ENCODE assay signal across 14 cellular contexts in the genomic region with DNA sequence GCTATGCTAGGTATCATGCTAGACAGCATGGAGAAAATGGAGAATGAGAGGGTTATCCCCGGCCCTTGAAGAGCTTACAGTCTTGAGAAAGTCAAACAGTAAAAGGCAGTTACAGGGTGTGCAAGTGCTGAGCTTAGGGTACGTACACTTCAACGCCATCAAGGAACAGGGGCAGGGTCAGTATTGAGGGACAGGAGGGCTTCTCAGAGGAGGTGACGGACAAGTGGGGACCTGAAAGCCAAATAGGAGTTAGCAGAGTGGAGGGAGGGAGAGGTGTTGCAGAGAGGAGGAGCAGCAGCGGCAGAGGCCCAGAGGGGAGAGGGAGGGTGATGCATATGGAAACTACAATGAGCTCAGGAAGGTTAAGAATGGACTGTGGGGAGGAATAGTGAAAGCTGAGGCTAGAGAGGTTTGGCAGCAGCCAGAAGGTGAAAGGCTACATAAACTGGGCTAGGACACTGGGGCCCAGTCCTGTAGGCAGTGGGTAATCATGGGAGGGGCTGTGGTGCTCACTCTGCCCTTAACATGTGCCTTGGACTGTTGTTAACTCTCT.
DNase-seq lines count a peak whose midpoint lies in the region; ATAC-seq and TF ChIP-seq lines count a peak whose summit lies in the region.
"Had no signal": no experiment of that assay in that cellular context is flagged by ENCODE, and none has a peak within 500 bp of the region (broad histone marks: within the 10 kb centered on the region; RNA-seq: fewer than 3 reads in every experiment).

No MANE protein-coding gene starts in this region.

- H3K27me3 ChIP-seq in esophagus muscularis mucosa: no peaks in the 10 kb centered on the region

- H3K36me3 ChIP-seq in esophagus muscularis mucosa: no peaks in the 10 kb centered on the region

- no peak for TF ChIP-seq CTCF in esophagus muscularis mucosa (IDR thresholded peaks at IDR 0.05)

- H3K36me3 Mint-ChIP-seq in activated CD4-positive, alpha-beta T cell treated with anti-CD3 and anti-CD28 coated beads for 36 hours (ENCODE audit: low read depth): no peaks in the 10 kb centered on the region

- no peaks in the 10 kb centered on the region for H3K9me3 Mint-ChIP-seq in activated CD4-positive, alpha-beta T cell treated with anti-CD3 and anti-CD28 coated beads for 36 hours (ENCODE audit: low read depth)
- H3K9me3 Mint-ChIP-seq: stimulated activated naive CD8-positive, alpha-beta T cell treated with anti-CD3 and anti-CD28 coated beads, Interleukin-15, Interleukin-2, amounts not matched to agents 100 ng/mL and 50 ng/mL, for 24 hours had no signal

- peaks cover 5% of the 10 kb centered on the region for H3K27me3 Mint-ChIP-seq in activated CD4-positive, alpha-beta T cell treated with anti-CD3 and anti-CD28 coated beads for 36 hours

- H3K27ac Mint-ChIP-seq in activated CD4-positive, alpha-beta T cell treated with anti-CD3 and anti-CD28 coated beads for 36 hours: no peak overlapping the region
- H3K27ac Mint-ChIP-seq: stimulated activated naive CD8-positive, alpha-beta T cell treated with anti-CD3 and anti-CD28 coated beads, Interleukin-15, Interleukin-2, amounts not matched to agents 100 ng/mL and 50 ng/mL, for 24 hours had no signal

- no peak overlapping the region for H3K27ac ChIP-seq in esophagus muscularis mucosa (replicated peaks in 1 of 4)
- H3K27ac ChIP-seq: SK-N-MC, VCaP had no signal

- no peak for TF ChIP-seq POLR2A in esophagus muscularis mucosa (IDR thresholded peaks at IDR 0.05; ENCODE audit: low read depth)

- H3K4me1 Mint-ChIP-seq in activated CD4-positive, alpha-beta T cell treated with anti-CD3 and anti-CD28 coated beads for 36 hours: no peaks in the 10 kb centered on the region

- TF ChIP-seq EP300 in esophagus muscularis mucosa (IDR thresholded peaks at IDR 0.05): no peak

- intact Hi-C loops in esophagus muscularis mucosa (cut with DNase I): no loop called here
- intact Hi-C loops in activated CD4-positive, alpha-beta T cell treated with anti-CD3 and anti-CD28 coated beads for 36 hours (cut with DNase I, micrococcal nuclease): no loop called here

- CTCF ChIA-PET in activated CD4-positive, alpha-beta T cell treated with anti-CD3 and anti-CD28 coated beads for 36 hours (lab: Charles Lee): interaction anchor here (2.2 to 5.2 kb wide), 2 partner anchors 14 to 23 kb away, joined by 7 to 45 read pairs; no protein-coding TSS in a partner anchor

- H3K4me1 ChIP-seq in esophagus muscularis mucosa: peaks cover 6 to 15% (median 10%) of the 10 kb centered on the region in 4 donors

- H3K4me3 Mint-ChIP-seq in activated CD4-positive, alpha-beta T cell treated with anti-CD3 and anti-CD28 coated beads for 36 hours: no peak overlapping the region
- H3K4me3 Mint-ChIP-seq: stimulated activated naive CD8-positive, alpha-beta T cell treated with anti-CD3 and anti-CD28 coated beads, Interleukin-15, Interleukin-2, amounts not matched to agents 100 ng/mL and 50 ng/mL, for 24 hours had no signal

- POLR2A ChIA-PET in activated CD4-positive, alpha-beta T cell treated with anti-CD3 and anti-CD28 coated beads for 36 hours (lab: Charles Lee): no interaction called here

- 88% methylated on average over 5 of the region's 5 CpGs for WGBS in esophagus muscularis mucosa

- DNase-seq in esophagus muscularis mucosa (ENCODE audit: extremely low spot score): peak; percentile 89
- no peak for DNase-seq in NCI-H345 treated with DMSO at 0.1 percent for 48 hours (lab: John Stamatoyannopoulos, UW; ENCODE audit: unreplicated experiment)
- no peak for DNase-seq in activated CD4-positive, alpha-beta T cell treated with anti-CD3 and anti-CD28 coated beads for 36 hours
- no peak for DNase-seq in NCI-H2107 treated with DMSO at 0.1 percent for 48 hours (lab: John Stamatoyannopoulos, UW; ENCODE audit: unreplicated experiment)
- DNase-seq: activated naive CD4-positive, alpha-beta T cell treated with anti-CD3 and anti-CD28 coated beads, Interleukin-2, amount 50 U/mL, for 16 hours; NCI-H2029 treated with DMSO at 0.1 percent for 48 hours; nucleus accumbens had no signal

- no peaks in the 10 kb centered on the region for H3K9me3 ChIP-seq in esophagus muscularis mucosa

- H3K4me3 ChIP-seq in esophagus muscularis mucosa: no peak overlapping the region
- H3K4me3 ChIP-seq: SK-N-MC had no signal

- peak; percentile 55 for ATAC-seq in GM18520 (IDR thresholded peaks at IDR 0.05; ENCODE audit: unreplicated experiment)
- peak; percentile 56 for ATAC-seq in GM21576 (IDR thresholded peaks at IDR 0.05; ENCODE audit: unreplicated experiment)
- ATAC-seq in HG03039 (IDR thresholded peaks at IDR 0.05; ENCODE audit: unreplicated experiment): peak; percentile 69
- ATAC-seq in HG02588 (IDR thresholded peaks at IDR 0.05; ENCODE audit: unreplicated experiment): no peak
- ATAC-seq in activated CD4-positive, alpha-beta T cell treated with anti-CD3 and anti-CD28 coated beads for 36 hours: no peak

Comparison
In these comparisons a context has a peak if more than half of its experiments do, and no peak if none do; other contexts are left out.
1. ATAC-seq: peak in GM18520 (single experiment), GM21576 (single experiment) and HG03039 (single experiment); none in HG02588 (single experiment) and activated CD4-positive, alpha-beta T cell treated with anti-CD3 and anti-CD28 coated beads for 36 hours (single experiment).